In the genomic region with DNA sequence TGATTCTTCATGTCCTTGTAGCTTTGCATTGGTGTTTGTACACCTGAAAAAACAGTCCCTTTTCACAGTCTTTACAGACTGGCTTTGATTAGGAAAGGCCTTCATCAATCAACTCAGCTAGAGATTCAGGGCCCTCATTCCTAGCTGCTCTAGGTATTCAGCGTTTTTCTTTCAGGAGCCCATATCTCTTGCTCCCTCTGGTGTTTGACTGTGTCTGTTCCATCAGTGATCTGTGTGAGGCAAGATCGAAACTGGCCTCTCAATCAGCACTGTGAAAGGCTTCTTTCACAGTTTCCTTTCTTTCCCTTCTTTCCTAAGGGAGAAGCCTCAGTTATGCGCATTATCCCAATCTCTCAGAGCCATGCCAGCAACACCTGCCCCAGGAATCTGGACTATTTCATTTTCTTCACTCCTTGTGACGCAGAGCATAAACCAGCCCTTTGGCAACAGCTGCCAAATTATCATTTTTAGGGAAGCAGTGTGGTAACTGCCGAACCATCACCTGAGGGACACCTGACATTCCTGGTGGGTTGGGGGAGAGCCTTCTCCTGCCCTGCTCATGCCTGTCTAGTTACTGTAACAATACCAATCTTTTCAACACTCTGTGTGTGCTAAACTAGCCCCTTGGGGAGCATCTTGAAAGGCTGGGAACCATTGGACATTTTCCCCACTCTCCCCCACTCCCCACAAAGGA, we compare ENCODE assay signal across 8 cellular contexts.
A peak's percentile ranks its signal among the peaks of the same experiment; 100 is the strongest.
DNase-seq lines count a peak whose midpoint lies in the region; ATAC-seq and TF ChIP-seq lines count a peak whose summit lies in the region.

No MANE protein-coding gene starts in this region.

- H3K36me3 Mint-ChIP-seq in activated T-cell treated with anti-CD3 and anti-CD28 coated beads, Interleukin-2, amount 50 U/mL, for 72 hours (ENCODE audit: insufficient read depth in 2 of 2), result peaks cover 0 to 3% of the 10 kb centered on the region in 2 donors

- no peak overlapping the region for H3K27ac ChIP-seq in foreskin keratinocyte

- peak overlapping the region; percentile 97 for H3K27ac Mint-ChIP-seq in activated T-cell treated with anti-CD3 and anti-CD28 coated beads, Interleukin-2, amount 50 U/mL, for 72 hours

- TF ChIP-seq CTCF in foreskin keratinocyte (conservative IDR thresholded peaks at IDR 0.05), result peak; percentile 89

- H3K4me1 Mint-ChIP-seq in activated T-cell treated with anti-CD3 and anti-CD28 coated beads, Interleukin-2, amount 50 U/mL, for 72 hours (ENCODE audit: low read depth), result peaks cover 39% of the 10 kb centered on the region

- DNase-seq in COLO668 (lab: John Stamatoyannopoulos, UW; ENCODE audit: unreplicated experiment), result peak; percentile 14
- DNase-seq in NCI-H774 (lab: John Stamatoyannopoulos, UW), result peak; percentile 25
- DNase-seq in activated T-cell treated with anti-CD3 and anti-CD28 coated beads, Interleukin-2, amount 50 U/mL, for 72 hours, result peak; percentile 50 to 58
- DNase-seq in foreskin keratinocyte, result peak; percentile 40 to 75
- peak; percentile 66 for DNase-seq in pulmonary artery endothelial cell (ENCODE audit: low read depth, low spot score)
- no peak for DNase-seq in DMS79 (lab: John Stamatoyannopoulos, UW)

- no peaks in the 10 kb centered on the region for H3K4me1 ChIP-seq in foreskin keratinocyte

- peak overlapping the region; percentile 35 to 79 for H3K4me3 Mint-ChIP-seq in activated T-cell treated with anti-CD3 and anti-CD28 coated beads, Interleukin-2, amount 50 U/mL, for 72 hours

- no peaks in the 10 kb centered on the region for H3K27me3 ChIP-seq in foreskin keratinocyte

- H3K9me3 Mint-ChIP-seq in activated T-cell treated with anti-CD3 and anti-CD28 coated beads, Interleukin-2, amount 50 U/mL, for 72 hours, result peaks cover 1 to 2% of the 10 kb centered on the region in 2 donors

- no peaks in the 10 kb centered on the region for H3K27me3 Mint-ChIP-seq in activated T-cell treated with anti-CD3 and anti-CD28 coated beads, Interleukin-2, amount 50 U/mL, for 72 hours (ENCODE audit: low read depth)

- ATAC-seq in GM18909 (IDR thresholded peaks at IDR 0.05; ENCODE audit: poor library complexity, unreplicated experiment), result peak; percentile 84
- peak; percentile 69 for ATAC-seq in HG03196 (IDR thresholded peaks at IDR 0.05; ENCODE audit: unreplicated experiment)
- ATAC-seq in activated T-cell treated with anti-CD3 and anti-CD28 coated beads, Interleukin-2, amount 50 U/mL, for 72 hours (replicated peaks in 1 of 2), result peak; percentile 91 to 93
- peak; percentile 84 for ATAC-seq in foreskin keratinocyte
